Comparison of ENCODE assay signal across 8 cellular contexts in the genomic region with DNA sequence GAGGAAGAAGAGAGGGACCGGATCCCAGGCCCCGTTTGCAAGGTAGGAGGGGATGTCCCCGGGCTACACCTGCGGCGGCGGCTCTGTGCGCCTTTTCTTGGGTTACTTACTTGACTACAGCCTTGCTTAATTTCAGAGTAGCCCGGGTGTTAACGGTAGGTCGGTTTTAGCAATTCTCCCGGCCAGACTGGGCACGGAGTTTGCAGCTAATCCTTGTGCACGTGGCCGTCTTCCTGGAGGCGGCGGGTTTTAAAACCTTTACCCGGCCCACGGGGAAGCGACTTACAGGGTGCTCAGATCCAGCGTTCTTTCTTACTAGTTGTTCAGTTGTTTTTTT. TPM values are rescaled to one million over a fixed set of nuclear protein-coding genes. Genes with fewer than 3 reads are reported as not detected.
DNase-seq lines count a peak whose midpoint lies in the region; ATAC-seq, FAIRE-seq and TF ChIP-seq lines count a peak whose summit lies in the region.

No MANE protein-coding gene starts in this region.

- no peaks in the 10 kb centered on the region for H3K27me3 ChIP-seq in bronchial epithelial cell (ENCODE audit: control insufficient read depth, insufficient read depth, low read length)
- no peaks in the 10 kb centered on the region for H3K27me3 ChIP-seq in naive thymus-derived CD4-positive, alpha-beta T cell (ENCODE audit: control insufficient read depth in 2 of 2, insufficient read depth in 2 of 2, low read length in 2 of 2)

- FAIRE-seq in A549 (lab: Jason Lieb, UNC) (no peak), bronchial epithelial cell (lab: Jason Lieb, UNC) (no peak)

- peaks cover 18 to 42% (median 35%) of the 10 kb centered on the region in 7 donors for H3K4me1 Mint-ChIP-seq in naive thymus-derived CD4-positive, alpha-beta T cell

- peak overlapping the region; percentile 96 to 98 for H3K27ac ChIP-seq in A549
- peak overlapping the region; percentile 84 for H3K27ac ChIP-seq in naive thymus-derived CD4-positive, alpha-beta T cell (ENCODE audit: low read depth, low read length)

- H3K9me3 ChIP-seq in A549, result no peaks in the 10 kb centered on the region
- no peaks in the 10 kb centered on the region for H3K9me3 ChIP-seq in naive thymus-derived CD4-positive, alpha-beta T cell (ENCODE audit: control insufficient read depth in 2 of 3, low read length in 3 of 3)

- H3K9me3 Mint-ChIP-seq in naive thymus-derived CD4-positive, alpha-beta T cell, result no peaks in the 10 kb centered on the region

- TF ChIP-seq CTCF in A549 (IDR thresholded peaks at IDR 0.05) (no peak), bronchial epithelial cell (IDR thresholded peaks at IDR 0.05; ENCODE audit: insufficient read depth, low read length, severe bottlenecking) (no peak), GM10266 (IDR thresholded peaks at IDR 0.05; ENCODE audit: control insufficient read depth, insufficient read depth, low read depth, missing control alignments) (no peak)

- H3K4me1 ChIP-seq in A549, result peaks cover 38% of the 10 kb centered on the region
- peaks cover 19 to 34% of the 10 kb centered on the region in 2 donors for H3K4me1 ChIP-seq in naive thymus-derived CD4-positive, alpha-beta T cell (ENCODE audit: control insufficient read depth in 2 of 2, insufficient read depth in 2 of 2, low read length in 2 of 2)

- ATAC-seq in A549, result peak; percentile 29 to 46; a peak in 5 of 6 replicates
- ATAC-seq in GM18870 (IDR thresholded peaks at IDR 0.05; ENCODE audit: unreplicated experiment), result peak; percentile 15
- peak; percentile 19 for ATAC-seq in HG03280 (IDR thresholded peaks at IDR 0.05; ENCODE audit: unreplicated experiment)
- no peak for ATAC-seq in naive thymus-derived CD4-positive, alpha-beta T cell

- intact Hi-C loops in naive thymus-derived CD4-positive, alpha-beta T cell (cut with micrococcal nuclease), result loop anchor here (1.0 to 5.0 kb wide), 9 partner anchors 8 to 1960 kb away; a partner anchor contains a TSS

- DNase-seq in A549 (ENCODE audit: low read depth in 1 of 2, low spot score in 1 of 2) (peak in 1 of 2 experiments; percentile 13), bronchial epithelial cell (ENCODE audit: low read depth) (peak; percentile 3), SK-N-DZ (ENCODE audit: low spot score) (no peak), hepatic stellate cell (ENCODE audit: low spot score) (no peak), GM10266 (ENCODE audit: extremely low spot score) (no peak)
- DNase-seq in naive thymus-derived CD4-positive, alpha-beta T cell, result no peak

- peaks cover 0 to 21% (median 10%) of the 10 kb centered on the region in 5 donors for H3K36me3 Mint-ChIP-seq in naive thymus-derived CD4-positive, alpha-beta T cell

- no peak overlapping the region for H3K4me3 Mint-ChIP-seq in naive thymus-derived CD4-positive, alpha-beta T cell

- no peaks in the 10 kb centered on the region for H3K27me3 Mint-ChIP-seq in naive thymus-derived CD4-positive, alpha-beta T cell

- H3K4me3 ChIP-seq in A549 (peak overlapping the region; percentile 96), bronchial epithelial cell (ENCODE audit: low read depth, low read length) (peak overlapping the region; percentile 92)
- H3K4me3 ChIP-seq in naive thymus-derived CD4-positive, alpha-beta T cell (ENCODE audit: low read length), result peak overlapping the region; percentile 99

- H3K36me3 ChIP-seq in bronchial epithelial cell (ENCODE audit: control insufficient read depth, insufficient read depth, low read length), result peaks cover 1% of the 10 kb centered on the region
- peaks cover 0 to 31% (median 6%) of the 10 kb centered on the region in 3 experiments for H3K36me3 ChIP-seq in naive thymus-derived CD4-positive, alpha-beta T cell (ENCODE audit: control insufficient read depth in 2 of 3, insufficient read depth in 3 of 3, low read length in 3 of 3)

- H3K4me2 ChIP-seq in A549, result peak overlapping the region; percentile 97

- under 1% methylated on average over 20 of the region's 20 CpGs for WGBS in A549 (ENCODE audit: missing lambda C conversion rate)

- POLR2A ChIA-PET in A549 (lab: Yijun Ruan, JAX), result interaction anchor here (0.6 to 2.2 kb wide), 13 partner anchors 8 to 908 kb away, joined by 3 to 41 read pairs (median 4); a partner anchor contains a TSS
- POLR2A ChIA-PET in naive thymus-derived CD4-positive, alpha-beta T cell (lab: Charles Lee), result interaction anchor here (0.7 to 4.8 kb wide), 10 partner anchors 8 to 1235 kb away, joined by 3 to 91 read pairs (median 6); a partner anchor contains a TSS

- TF ChIP-seq POLR2A in A549 (IDR thresholded peaks at IDR 0.05; ENCODE audit: low read length), result no peak

- CTCF ChIA-PET in A549 (lab: Yijun Ruan, JAX), result interaction anchor here (0.5 to 3.8 kb wide), 13 partner anchors 10 to 441 kb away, joined by 3 to 21 read pairs (median 5); a partner anchor contains a TSS
- CTCF ChIA-PET in naive thymus-derived CD4-positive, alpha-beta T cell (lab: Charles Lee), result interaction anchor here (1.3 to 4.0 kb wide), 2 partner anchors 14 to 1481 kb away, joined by 3 to 19 read pairs; a partner anchor contains a TSS

- TF ChIP-seq RAD21 in A549 (conservative IDR thresholded peaks at IDR 0.05 in 1 of 2, IDR thresholded peaks at IDR 0.05 in 1 of 2), result no peak

- H3K27ac Mint-ChIP-seq in naive thymus-derived CD4-positive, alpha-beta T cell, result no peak overlapping the region

- TF ChIP-seq EP300 in A549 (IDR thresholded peaks at IDR 0.05), result no peak

TF ChIP-seq in A549, 52 proteins besides CTCF, POLR2A, EP300 and RAD21:
- TF ChIP-seq RFX5 (IDR thresholded peaks at IDR 0.05), result no peak
- no peak for TF ChIP-seq FOSB (CRISPR knock-in tag; IDR thresholded peaks at IDR 0.05)
- peak; percentile 81; the same call in 1 of the 2 replicates for TF ChIP-seq HDAC2 (IDR thresholded peaks at IDR 0.05)
- peak; percentile 55 for TF ChIP-seq MYC (IDR thresholded peaks at IDR 0.05; ENCODE audit: borderline replicate concordance, low read length)
- TF ChIP-seq, protein P1, sequence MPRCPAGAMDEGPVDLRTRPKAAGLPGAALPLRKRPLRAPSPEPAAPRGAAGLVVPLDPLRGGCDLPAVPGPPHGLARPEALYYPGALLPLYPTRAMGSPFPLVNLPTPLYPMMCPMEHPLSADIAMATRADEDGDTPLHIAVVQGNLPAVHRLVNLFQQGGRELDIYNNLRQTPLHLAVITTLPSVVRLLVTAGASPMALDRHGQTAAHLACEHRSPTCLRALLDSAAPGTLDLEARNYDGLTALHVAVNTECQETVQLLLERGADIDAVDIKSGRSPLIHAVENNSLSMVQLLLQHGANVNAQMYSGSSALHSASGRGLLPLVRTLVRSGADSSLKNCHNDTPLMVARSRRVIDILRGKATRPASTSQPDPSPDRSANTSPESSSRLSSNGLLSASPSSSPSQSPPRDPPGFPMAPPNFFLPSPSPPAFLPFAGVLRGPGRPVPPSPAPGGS (IDR thresholded peaks at IDR 0.05), result no peak
- TF ChIP-seq CBX2 (IDR thresholded peaks at IDR 0.05; ENCODE audit: borderline replicate concordance, low read depth), result no peak
- no peak for TF ChIP-seq JUN (IDR thresholded peaks at IDR 0.05)
- TF ChIP-seq, protein P2, sequence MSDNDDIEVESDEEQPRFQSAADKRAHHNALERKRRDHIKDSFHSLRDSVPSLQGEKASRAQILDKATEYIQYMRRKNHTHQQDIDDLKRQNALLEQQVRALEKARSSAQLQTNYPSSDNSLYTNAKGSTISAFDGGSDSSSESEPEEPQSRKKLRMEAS (IDR thresholded peaks at IDR 0.05), result 0 out of 2 replicates have a peak, but pooled peaks have one; percentile 11
- no peak for TF ChIP-seq SMC3 (IDR thresholded peaks at IDR 0.05)
- peak; percentile 79 for TF ChIP-seq KDM5A (IDR thresholded peaks at IDR 0.05)
- TF ChIP-seq KDM1A (IDR thresholded peaks at IDR 0.05; ENCODE audit: low read depth), result no peak

RNA-seq across cellular contexts. Expression of a gene that starts 0.3 kb away (rescaled TPM):
- polyA plus RNA-seq in A549 (2011; rRNA removed) (56.2 and 88.5 TPM in 2 replicates), A549 (2017; fragmentation: RNase III; extraction: RNeasy Plus Mini Kit Qiagen cat#74134 plus additional on column Dnase treatment) (67.3 to 77.8 TPM (median 70.2 TPM) in 3 replicates)
- 23.3 and 24.9 TPM in 2 replicates for polyA plus RNA-seq in A549 (2012; cell fraction: cytosol; rRNA removed)
- polyA plus RNA-seq in A549 (2012; cell fraction: nucleus; rRNA removed), result 7.8 and 11.6 TPM in 2 replicates
- polyA minus RNA-seq in A549 (2011; rRNA and poly(A)+ RNA removed), result 14.3 and 16.5 TPM in 2 replicates
- 17.4 and 29.0 TPM in 2 replicates for total RNA-seq in bronchial epithelial cell
- 10 to 100 TPM; 13.4 to 45.2 (median 26.8) TPM for total RNA-seq in naive thymus-derived CD4-positive, alpha-beta T cell
- polyA plus RNA-seq in naive thymus-derived CD4-positive, alpha-beta T cell, result 10 to 100 TPM; 46.0 to 46.2 TPM
- polyA plus RNA-seq in SK-N-DZ (2014; cell fraction: cytosol; rRNA removed), result 64.2 and 71.1 TPM in 2 replicates
- 65.9 and 68.3 TPM in 2 replicates for polyA plus RNA-seq in SK-N-DZ (2014; cell fraction: nucleus; rRNA removed)

RNA-seq across cellular contexts. Expression of a gene that starts 0.5 kb away (rescaled TPM):
- polyA plus RNA-seq in A549 (2011; rRNA removed), result 37.2 and 41.4 TPM in 2 replicates
- polyA plus RNA-seq in A549 (2012; cell fraction: cytosol; rRNA removed), result 22.6 and 24.8 TPM in 2 replicates
- 9.1 and 12.2 TPM in 2 replicates for polyA plus RNA-seq in A549 (2012; cell fraction: nucleus; rRNA removed)
- polyA plus RNA-seq in A549 (2017; fragmentation: RNase III; extraction: RNeasy Plus Mini Kit Qiagen cat#74134 plus additional on column Dnase treatment), result 34.7 to 41.9 TPM (median 37.3 TPM) in 3 replicates
- polyA minus RNA-seq in A549 (2011; rRNA and poly(A)+ RNA removed), result 23.9 and 25.7 TPM in 2 replicates
- total RNA-seq in bronchial epithelial cell, result 14.2 and 15.8 TPM in 2 replicates
- total RNA-seq in naive thymus-derived CD4-positive, alpha-beta T cell, result 10 to 100 TPM; 19.3 to 29.6 (median 24.6) TPM
- 10 to 100 TPM; 18.9 to 19.4 TPM for polyA plus RNA-seq in naive thymus-derived CD4-positive, alpha-beta T cell
- polyA plus RNA-seq in SK-N-DZ (2014; cell fraction: cytosol; rRNA removed), result 37.4 and 54.2 TPM in 2 replicates
- polyA plus RNA-seq in SK-N-DZ (2014; cell fraction: nucleus; rRNA removed), result 26.0 and 43.2 TPM in 2 replicates

RNA-seq across cellular contexts. Expression of a gene that starts 13.5 kb away (rescaled TPM):
- polyA plus RNA-seq in A549 (2011; rRNA removed), result 21.5 and 36.5 TPM in 2 replicates
- polyA plus RNA-seq in A549 (2012; cell fraction: cytosol; rRNA removed), result 6.3 and 7.9 TPM in 2 replicates
- 3.2 and 4.5 TPM in 2 replicates for polyA plus RNA-seq in A549 (2012; cell fraction: nucleus; rRNA removed)
- polyA plus RNA-seq in A549 (2017; fragmentation: RNase III; extraction: RNeasy Plus Mini Kit Qiagen cat#74134 plus additional on column Dnase treatment), result 30.9 to 32.3 TPM (median 31.1 TPM) in 3 replicates
- 12.8 and 15.5 TPM in 2 replicates for polyA minus RNA-seq in A549 (2011; rRNA and poly(A)+ RNA removed)
- total RNA-seq in bronchial epithelial cell, result 42.4 and 54.4 TPM in 2 replicates
- 10 to 100 TPM; 43.9 to 66.4 (median 49.6) TPM for total RNA-seq in naive thymus-derived CD4-positive, alpha-beta T cell
- polyA plus RNA-seq in naive thymus-derived CD4-positive, alpha-beta T cell, result 10 to 100 TPM; 17.3 to 19.6 TPM
- 36.8 and 43.3 TPM in 2 replicates for polyA plus RNA-seq in SK-N-DZ (2014; cell fraction: cytosol; rRNA removed)
- polyA plus RNA-seq in SK-N-DZ (2014; cell fraction: nucleus; rRNA removed), result 22.7 and 26.9 TPM in 2 replicates
